ENCODE assay signal across 7 cellular contexts in the genomic region with DNA sequence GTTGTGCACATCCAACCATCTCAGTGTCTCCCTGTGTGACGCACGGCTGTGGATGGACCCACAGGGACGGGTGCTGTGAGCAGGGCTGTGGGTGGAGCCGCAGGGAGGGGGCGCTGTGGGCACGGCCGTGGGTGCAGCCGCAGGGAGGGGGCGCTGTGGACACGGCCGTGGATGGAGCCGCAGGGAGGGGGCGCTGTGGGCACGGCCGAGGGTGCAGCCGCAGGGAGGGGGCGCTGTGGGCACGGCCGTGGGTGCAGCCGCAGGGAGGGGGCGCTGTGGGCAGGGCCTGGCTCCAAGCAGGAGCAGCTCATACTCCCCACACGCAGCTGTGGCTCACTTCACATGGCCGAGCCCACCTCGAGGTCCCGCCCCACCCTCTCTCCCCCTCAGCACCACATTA. TPM values are rescaled to one million over a fixed set of nuclear protein-coding genes. Genes with fewer than 3 reads are reported as not detected.
DNase-seq lines count a peak whose midpoint lies in the region; ATAC-seq and TF ChIP-seq lines count a peak whose summit lies in the region.

No MANE protein-coding gene starts in this region.

- peak; percentile 45 for ATAC-seq in GM21515 (IDR thresholded peaks at IDR 0.05; ENCODE audit: unreplicated experiment)
- peak; percentile 75 for ATAC-seq in stimulated activated memory B cell treated with anti-CD40 and anti-IgM and Interleukin-4, amounts not matched to agents 10 μg/mL and 1 μg/mL and 100 μg/mL, for 72 hours

- H3K4me3 Mint-ChIP-seq in stimulated activated memory B cell treated with anti-CD40 and anti-IgM and Interleukin-4, amounts not matched to agents 10 μg/mL and 1 μg/mL and 100 μg/mL, for 72 hours: no peak overlapping the region

- no peak overlapping the region for H3K9ac ChIP-seq in OCI-LY3 (ENCODE audit: low read length)

- TF ChIP-seq CTCF in GM10266 (IDR thresholded peaks at IDR 0.05; ENCODE audit: control insufficient read depth, insufficient read depth, low read depth, missing control alignments): peak; percentile 75
- peak; percentile 99 for TF ChIP-seq CTCF in OCI-LY3 (IDR thresholded peaks at IDR 0.05; ENCODE audit: low read depth, low read length)
- TF ChIP-seq CTCF in brain microvascular endothelial cell (IDR thresholded peaks at IDR 0.05; ENCODE audit: low read depth, low read length, missing control alignments): peak; percentile 61

- in situ Hi-C loops in brain microvascular endothelial cell (cut with HindIII; ENCODE audit: low pct_ligation_motif_present, low sequenced_read_pairs): no loop called here

- H3K27ac Mint-ChIP-seq in stimulated activated memory B cell treated with anti-CD40 and anti-IgM and Interleukin-4, amounts not matched to agents 10 μg/mL and 1 μg/mL and 100 μg/mL, for 72 hours: no peak overlapping the region

- H3K4me3 ChIP-seq in OCI-LY3 (ENCODE audit: low read length): no peak overlapping the region
- H3K4me3 ChIP-seq in brain microvascular endothelial cell (ENCODE audit: low read depth, low read length): no peak overlapping the region

- peaks cover 6% of the 10 kb centered on the region; the same call in 1 of the 2 replicates for H4K20me1 ChIP-seq in OCI-LY3 (ENCODE audit: insufficient read depth, low read length)

- H3K27me3 ChIP-seq in OCI-LY3 (ENCODE audit: low read depth, low read length) (no peaks in the 10 kb centered on the region), brain microvascular endothelial cell (replicated peaks) (no peaks in the 10 kb centered on the region)

- peak overlapping the region; percentile 36 for H3K27ac ChIP-seq in OCI-LY3 (ENCODE audit: low read length)
- H3K27ac ChIP-seq in brain microvascular endothelial cell: no peak overlapping the region

- 0 out of 2 replicates have a peak overlapping the region, but pooled peaks have one; percentile 29 for H3K4me2 ChIP-seq in OCI-LY3 (ENCODE audit: low read length)

- peaks cover 9% of the 10 kb centered on the region for H3K4me1 ChIP-seq in OCI-LY3 (ENCODE audit: low read length)

- H3K79me2 ChIP-seq in OCI-LY3 (ENCODE audit: low read length): no peaks in the 10 kb centered on the region

- peaks cover 4% of the 10 kb centered on the region for H3K4me1 Mint-ChIP-seq in stimulated activated memory B cell treated with anti-CD40 and anti-IgM and Interleukin-4, amounts not matched to agents 10 μg/mL and 1 μg/mL and 100 μg/mL, for 72 hours

- peak; percentile 83 for DNase-seq in GM10266 (ENCODE audit: extremely low spot score)
- DNase-seq in brain microvascular endothelial cell: no peak
- peak; percentile 71 for DNase-seq in iris pigment epithelial cell (ENCODE audit: low read depth)
- no peak for DNase-seq in A172 (ENCODE audit: low spot score)

- H3K36me3 ChIP-seq in OCI-LY3 (replicated peaks; ENCODE audit: low read depth, low read length) (peaks cover 12% of the 10 kb centered on the region), brain microvascular endothelial cell (replicated peaks) (peaks cover 55% of the 10 kb centered on the region)

- H3K27me3 Mint-ChIP-seq in stimulated activated memory B cell treated with anti-CD40 and anti-IgM and Interleukin-4, amounts not matched to agents 10 μg/mL and 1 μg/mL and 100 μg/mL, for 72 hours: no peaks in the 10 kb centered on the region

- no peak overlapping the region for H2AFZ ChIP-seq in OCI-LY3 (ENCODE audit: low read depth, low read length)

- peaks cover 5% of the 10 kb centered on the region for H3K36me3 Mint-ChIP-seq in stimulated activated memory B cell treated with anti-CD40 and anti-IgM and Interleukin-4, amounts not matched to agents 10 μg/mL and 1 μg/mL and 100 μg/mL, for 72 hours

- H3K9me3 Mint-ChIP-seq in stimulated activated memory B cell treated with anti-CD40 and anti-IgM and Interleukin-4, amounts not matched to agents 10 μg/mL and 1 μg/mL and 100 μg/mL, for 72 hours: no peaks in the 10 kb centered on the region

- H3K9me3 ChIP-seq in OCI-LY3 (ENCODE audit: insufficient read depth, low read length): no peaks in the 10 kb centered on the region

RNA-seq across cellular contexts. Expression of a gene that starts 6.0 kb away (rescaled TPM):
- total RNA-seq in A172 (2014; rRNA removed; shearing (Covaris generic)): 13.4 and 15.4 TPM in 2 replicates

RNA-seq across cellular contexts. Expression of a gene that starts 14.7 kb away (rescaled TPM):
- 31.4 and 32.2 TPM in 2 replicates for total RNA-seq in A172 (2014; rRNA removed; shearing (Covaris generic))

RNA-seq across cellular contexts. Expression of a gene that starts 25.1 kb away (rescaled TPM):
- total RNA-seq in A172 (2014; rRNA removed; shearing (Covaris generic)): 11.4 and 12.6 TPM in 2 replicates

RNA-seq across cellular contexts. Expression of a gene that starts 31.3 kb away (rescaled TPM):
- total RNA-seq in A172 (2014; rRNA removed; shearing (Covaris generic)): 64.9 and 65.0 TPM in 2 replicates

RNA-seq across cellular contexts. Expression of a gene that starts 31.3 kb away (rescaled TPM):
- 8.9 and 10.6 TPM in 2 replicates for total RNA-seq in A172 (2014; rRNA removed; shearing (Covaris generic))

Comparison
In these comparisons a context has a peak if more than half of its experiments do, and no peak if none do; other contexts are left out.
1. DNase-seq: peak in GM10266 (single experiment) and iris pigment epithelial cell (single experiment); none in brain microvascular endothelial cell (single experiment) and A172 (single experiment).
2. Peak in every context shown above with its lines, with median percentiles within 50 percentile points of each other: CTCF ChIP-seq.